ENCODE assay signal across 10 cellular contexts in the genomic region with DNA sequence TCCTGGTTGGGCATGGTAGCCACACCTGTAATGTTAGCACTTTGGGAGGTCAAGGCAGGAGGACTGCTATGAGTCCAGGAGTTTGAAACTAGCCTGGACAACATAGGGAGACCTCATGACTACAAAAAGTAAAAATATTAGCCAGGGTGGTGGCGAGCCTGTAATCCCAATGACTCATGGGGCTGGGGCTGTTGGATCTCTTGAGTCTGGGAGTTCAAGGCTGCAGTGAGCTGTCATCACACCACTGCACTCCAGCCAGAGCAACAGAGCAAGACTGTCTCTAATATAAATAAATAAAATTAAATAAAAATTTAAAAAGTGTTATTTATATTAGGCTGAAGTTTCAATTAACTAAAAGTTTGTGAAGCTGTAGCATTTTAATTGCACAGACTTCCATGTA.
"Had no signal": no experiment of that assay in that cellular context is flagged by ENCODE, and none has a peak within 500 bp of the region (broad histone marks: within the 10 kb centered on the region; RNA-seq: fewer than 3 reads in every experiment).

No MANE protein-coding gene starts in this region.

- FAIRE-seq: H1, H54 had no signal

- DNase-seq: GM23248, GOT3, H7, H9, HCEC 1CT, HFFc6 had no signal

- H3K27ac ChIP-seq: GM23248 had no signal

- H3K36me3 ChIP-seq: HAP-1 had no signal

- H3K4me3 ChIP-seq: GM23248, GM23338, HAP-1 had no signal

- H3K9me3 ChIP-seq: HAP-1 had no signal
